ENCODE assay signal across 34 cellular contexts in the genomic region with DNA sequence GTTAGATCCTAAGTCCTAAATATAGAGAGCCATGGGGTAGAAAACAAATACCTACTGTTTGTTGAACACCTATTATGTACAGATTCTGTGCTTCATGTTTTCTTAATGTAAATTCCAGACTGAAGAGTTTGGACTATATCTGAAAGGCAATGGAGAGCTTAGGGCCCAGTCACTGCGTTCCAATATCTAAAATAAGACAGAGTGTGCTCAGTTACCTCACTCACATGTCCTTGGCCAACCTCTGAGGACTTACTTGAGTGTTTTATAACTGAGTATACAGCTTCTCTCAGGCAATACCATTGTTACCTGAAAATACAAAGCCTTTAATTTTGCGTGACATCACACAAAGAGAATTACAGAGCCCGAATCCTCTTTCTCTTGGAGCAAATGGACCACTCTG. TPM values are rescaled to one million over a fixed set of nuclear protein-coding genes. Genes with fewer than 3 reads are reported as not detected.
"Had no signal": no experiment of that assay in that cellular context is flagged by ENCODE, and none has a peak within 500 bp of the region (broad histone marks: within the 10 kb centered on the region; RNA-seq: fewer than 3 reads in every experiment).

No MANE protein-coding gene starts in this region.

- H3K9me3 Mint-ChIP-seq: activated B cell treated with CpG ODN at 0.5 μM for 24 hours; activated CD8-positive, alpha-beta T cell treated with anti-CD3 and anti-CD28 coated beads for 36 hours; activated T-cell treated with anti-CD3 and anti-CD28 coated beads, Interleukin-2, amount 50 U/mL, for 4 hours; activated T-helper 17 cell treated with anti-CD3 and anti-CD28 coated beads, Interleukin-2, amount 50 U/mL, for 72 hours; central memory CD8-positive, alpha-beta T cell; dendritic cell treated with granulocyte-macrophage colony-stimulating factor and Interleukin-4, amounts not matched to agents 40 ng/mL and 50 ng/mL, for 4 days; T-cell; T-helper 1 cell treated with Interleukin-12 subunit alpha and Interleukin-12 subunit beta and Interleukin-4 antibody, amounts not matched to agents 30 μg/mL and 1 μg/mL, for 36 hours; T-helper 2 cell treated with Interferon-gamma antibody and Interleukin-4, amounts not matched to agents 5 μg/mL and 100 μg/mL, for 36 hours had no signal

- H3K4me3 ChIP-seq: body of pancreas, breast epithelium, cardiac muscle cell, coronary artery, dorsolateral prefrontal cortex had no signal

- H3K27ac Mint-ChIP-seq: activated B cell treated with CpG ODN at 0.5 μM for 24 hours; activated CD8-positive, alpha-beta T cell treated with anti-CD3 and anti-CD28 coated beads for 36 hours; activated naive CD8-positive, alpha-beta T cell; activated T-helper 17 cell treated with anti-CD3 and anti-CD28 coated beads, Interleukin-2, amount 50 U/mL, for 72 hours; dendritic cell treated with granulocyte-macrophage colony-stimulating factor and Interleukin-4, amounts not matched to agents 40 ng/mL and 50 ng/mL, for 4 days; endodermal cell; T-cell; T-helper 1 cell treated with Interleukin-12 subunit alpha and Interleukin-12 subunit beta and Interleukin-4 antibody, amounts not matched to agents 30 μg/mL and 1 μg/mL, for 36 hours; T-helper 2 cell treated with Interferon-gamma antibody and Interleukin-4, amounts not matched to agents 5 μg/mL and 100 μg/mL, for 36 hours had no signal

- H3K4me1 ChIP-seq: body of pancreas, breast epithelium had no signal

- DNase-seq: activated B cell treated with CpG ODN at 0.5 μM for 24 hours; activated CD4-positive, alpha-beta T cell treated with anti-CD3 and anti-CD28 coated beads for 48 hours; activated CD4-positive, alpha-beta T cell treated with anti-CD3 and anti-CD28 coated beads, Interleukin-2, amount 50 U/mL, for 1 hour; activated CD4-positive, alpha-beta T cell treated with anti-CD3 and anti-CD28 coated beads, Interleukin-2, amount 50 U/mL, for 48 hours; activated CD8-positive, alpha-beta memory T cell treated with anti-CD3 and anti-CD28 coated beads for 24 hours; activated CD8-positive, alpha-beta T cell treated with anti-CD3 and anti-CD28 coated beads for 36 hours; activated effector memory CD4-positive, alpha-beta T cell treated with Interleukin-2 at 50 U/mL for 16 hours; activated gamma-delta T cell treated with Interleukin-2 at 50 U/mL for 16 hours; activated naive CD4-positive, alpha-beta T cell treated with anti-CD3 and anti-CD28 coated beads, Interleukin-2, amount 50 U/mL, for 16 hours; activated naive CD4-positive, alpha-beta T cell treated with Interleukin-2 at 50 U/mL for 16 hours; activated T-cell treated with anti-CD3 and anti-CD28 coated beads, Interleukin-2, amount 50 U/mL, for 4 hours; amniotic stem cell; anterior cingulate cortex; body of pancreas; dorsolateral prefrontal cortex; effector memory CD4-positive, alpha-beta T cell; endodermal cell; foreskin fibroblast; head of caudate nucleus; T-cell; T1000 had no signal

- ATAC-seq: activated CD4-positive, CD25-positive, alpha-beta regulatory T cell treated with anti-CD3 and anti-CD28 coated beads, Interleukin-2, amount 50 U/mL, for 24 hours; activated CD8-positive, alpha-beta T cell treated with anti-CD3 and anti-CD28 coated beads for 36 hours; activated T-cell treated with anti-CD3 and anti-CD28 coated beads, Interleukin-2, amount 50 U/mL, for 4 hours; activated T-helper 17 cell treated with anti-CD3 and anti-CD28 coated beads, Interleukin-2, amount 50 U/mL, for 72 hours; body of pancreas; esophagus mucosa; T-cell had no signal

- H3K27me3 Mint-ChIP-seq: activated B cell treated with CpG ODN at 0.5 μM for 24 hours; activated CD8-positive, alpha-beta T cell treated with anti-CD3 and anti-CD28 coated beads for 36 hours; central memory CD8-positive, alpha-beta T cell; dendritic cell treated with granulocyte-macrophage colony-stimulating factor and Interleukin-4, amounts not matched to agents 40 ng/mL and 50 ng/mL, for 4 days had no signal

- H3K27ac ChIP-seq: body of pancreas, breast epithelium, cardiac muscle cell, coronary artery, dorsolateral prefrontal cortex, WERI-Rb-1 had no signal

- FAIRE-seq: frontal cortex had no signal

- H3K27me3 ChIP-seq: body of pancreas, cardiac muscle cell had no signal

- H3K36me3 ChIP-seq: breast epithelium, cardiac muscle cell, WERI-Rb-1 had no signal

- H3K4me1 Mint-ChIP-seq: activated B cell treated with CpG ODN at 0.5 μM for 24 hours; activated T-helper 17 cell treated with anti-CD3 and anti-CD28 coated beads, Interleukin-2, amount 50 U/mL, for 72 hours; central memory CD8-positive, alpha-beta T cell; T-cell had no signal

- H3K4me3 Mint-ChIP-seq: activated B cell treated with CpG ODN at 0.5 μM for 24 hours; activated CD8-positive, alpha-beta T cell treated with anti-CD3 and anti-CD28 coated beads for 36 hours; activated naive CD8-positive, alpha-beta T cell; activated T-cell treated with anti-CD3 and anti-CD28 coated beads, Interleukin-2, amount 50 U/mL, for 4 hours; activated T-helper 17 cell treated with anti-CD3 and anti-CD28 coated beads, Interleukin-2, amount 50 U/mL, for 72 hours; central memory CD8-positive, alpha-beta T cell; dendritic cell treated with granulocyte-macrophage colony-stimulating factor and Interleukin-4, amounts not matched to agents 40 ng/mL and 50 ng/mL, for 4 days; endodermal cell; T-cell; T-helper 1 cell treated with Interleukin-12 subunit alpha and Interleukin-12 subunit beta and Interleukin-4 antibody, amounts not matched to agents 30 μg/mL and 1 μg/mL, for 36 hours; T-helper 2 cell treated with Interferon-gamma antibody and Interleukin-4, amounts not matched to agents 5 μg/mL and 100 μg/mL, for 36 hours had no signal

- H3K36me3 Mint-ChIP-seq: activated naive CD8-positive, alpha-beta T cell; T-cell had no signal

- H3K9me3 ChIP-seq: body of pancreas, breast epithelium had no signal

RNA-seq across cellular contexts. Expression of a gene that starts 53.2 kb away (rescaled TPM):
- total RNA-seq: activated B cell treated with CpG ODN at 0.5 μM for 24 hours; activated CD8-positive, alpha-beta T cell treated with anti-CD3 and anti-CD28 coated beads for 36 hours; activated T-cell treated with anti-CD3 and anti-CD28 coated beads, Interleukin-2, amount 50 U/mL, for 4 hours; activated T-helper 17 cell treated with anti-CD3 and anti-CD28 coated beads, Interleukin-2, amount 50 U/mL, for 72 hours had no signal
